In genomic region chr10:70132098-70133029, GRCh38 we compare ENCODE assay signal across 8 cellular contexts. TPM values are rescaled to one million over a fixed set of nuclear protein-coding genes. Genes with fewer than 3 reads are reported as not detected.
DNase-seq lines count a peak whose midpoint lies in the region; ATAC-seq, FAIRE-seq and TF ChIP-seq lines count a peak whose summit lies in the region.

Gene AIFM2, minus strand, starts transcription at chr10:70132825. Its CDS starts 8,741 bp downstream, at chr10:70124084.

- no peaks in the 10 kb centered on the region for H3K36me3 Mint-ChIP-seq in MCF 10A (ENCODE audit: insufficient read depth, unreplicated experiment)

- no peaks in the 10 kb centered on the region for H3K9me3 Mint-ChIP-seq in MCF 10A (ENCODE audit: unreplicated experiment)

- peaks cover 26% of the 10 kb centered on the region for H3K4me1 Mint-ChIP-seq in MCF 10A (ENCODE audit: insufficient read depth, unreplicated experiment)

- H3K27me3 ChIP-seq in small intestine (ENCODE audit: control insufficient read depth in 2 of 2, insufficient read depth in 2 of 2, low read length in 2 of 2), result no peaks in the 10 kb centered on the region

- H3K27ac Mint-ChIP-seq in MCF 10A (ENCODE audit: low read depth, unreplicated experiment), result peak within 1 kb of the TSS; percentile 91

- H3K4me3 Mint-ChIP-seq in MCF 10A (ENCODE audit: unreplicated experiment), result peak within 1 kb of the TSS; percentile 81

- peak within 1 kb of the TSS; percentile 87 to 90 for H3K27ac ChIP-seq in small intestine (ENCODE audit: low read depth in 1 of 2, low read length in 1 of 2)

- FAIRE-seq in small intestine (lab: Jason Lieb, UNC), result no peak

- 1 to 5% (median 5%) methylated on average over 61 to 80 of the region's 80 CpGs for WGBS in small intestine, 3 donors

- intact Hi-C loops in MCF 10A (cut with micrococcal nuclease), result no loop called here

- CTCF ChIA-PET in MCF 10A (lab: Yijun Ruan, JAX), result interaction anchor here (3.0 to 8.0 kb wide), 2 partner anchors 15 to 17 kb away, joined by 9 to 81 read pairs; no protein-coding TSS in a partner anchor

- no peaks in the 10 kb centered on the region for H3K9me3 ChIP-seq in small intestine (ENCODE audit: control insufficient read depth, low read depth)

- ATAC-seq in GM19372 (IDR thresholded peaks at IDR 0.05; ENCODE audit: low read depth, unreplicated experiment) (peak; percentile 70), HG03378 (IDR thresholded peaks at IDR 0.05; ENCODE audit: unreplicated experiment) (peak; percentile 48), SK-N-SH treated with all-trans-retinoic acid at 6 μM for 48 hours (peak; percentile 84)

- DNase-seq in Daoy (ENCODE audit: low read depth) (peak; percentile 80), MCF 10A (ENCODE audit: unreplicated experiment) (peak; percentile 81), iPS-NIHi11 (ENCODE audit: low spot score) (peak; percentile 91), small intestine (peak; percentile 93), NCI-H187 treated with DMSO at 0.1 percent for 48 hours (lab: John Stamatoyannopoulos, UW) (no peak)

- H3K4me1 ChIP-seq in small intestine (ENCODE audit: control insufficient read depth in 2 of 2, insufficient read depth in 1 of 2, low read depth in 1 of 2, low read length in 1 of 2), result peaks cover 0 to 4% of the 10 kb centered on the region in 2 donors

- BruUV-seq in MCF 10A (replicated peaks; lab: Mats Ljungman, UMichigan), result no TSS peak

- no peaks in the 10 kb centered on the region for H3K27me3 Mint-ChIP-seq in MCF 10A (ENCODE audit: insufficient read depth, unreplicated experiment)

- H3K4me3 ChIP-seq in small intestine (ENCODE audit: low read depth in 1 of 2, low read length in 2 of 2), result peak within 1 kb of the TSS; percentile 56 to 89

- TF ChIP-seq CTCF in MCF 10A (IDR thresholded peaks at IDR 0.05; ENCODE audit: unreplicated experiment), result no peak

- no peaks in the 10 kb centered on the region for H3K36me3 ChIP-seq in small intestine (ENCODE audit: control insufficient read depth in 2 of 2, insufficient read depth in 2 of 2, low read length in 2 of 2)

- POLR2A ChIA-PET in MCF 10A (lab: Yijun Ruan, JAX), result interaction anchor here (0.7 to 3.3 kb wide), 5 partner anchors 10 to 405 kb away, joined by 3 to 33 read pairs (median 3); partner anchors contain the start of gene TYSND1

TF ChIP-seq in SK-N-SH treated with all-trans-retinoic acid at 6 μM for 48 hours, 23 proteins besides CTCF, POLR2A, EP300 and RAD21:
- TF ChIP-seq RARB (CRISPR knock-in tag; IDR thresholded peaks at IDR 0.05), result no peak
- no peak for TF ChIP-seq BACH2 (CRISPR knock-in tag; IDR thresholded peaks at IDR 0.05; ENCODE audit: borderline replicate concordance)
- TF ChIP-seq SNAI2 (CRISPR knock-in tag; IDR thresholded peaks at IDR 0.05), result no peak
- no peak for TF ChIP-seq OSR1 (CRISPR knock-in tag; IDR thresholded peaks at IDR 0.05)
- no peak for TF ChIP-seq ZFP30 (CRISPR knock-in tag; IDR thresholded peaks at IDR 0.05)
- TF ChIP-seq TOX (CRISPR knock-in tag; IDR thresholded peaks at IDR 0.05; ENCODE audit: borderline replicate concordance), result no peak
- TF ChIP-seq PPARA (CRISPR knock-in tag; IDR thresholded peaks at IDR 0.05; ENCODE audit: borderline replicate concordance), result no peak
- TF ChIP-seq POU6F1 (CRISPR knock-in tag; IDR thresholded peaks at IDR 0.05; ENCODE audit: borderline replicate concordance, low read depth), result no peak
- TF ChIP-seq ESRRG (CRISPR knock-in tag; IDR thresholded peaks at IDR 0.05), result no peak
- no peak for TF ChIP-seq ARNTL (CRISPR knock-in tag; IDR thresholded peaks at IDR 0.05; ENCODE audit: borderline replicate concordance, low read depth)
- no peak for TF ChIP-seq TSHZ2 (CRISPR knock-in tag; IDR thresholded peaks at IDR 0.05)
- no peak for TF ChIP-seq ZFP3 (CRISPR knock-in tag; IDR thresholded peaks at IDR 0.05)
- no peak for TF ChIP-seq CSRNP3 (CRISPR knock-in tag; IDR thresholded peaks at IDR 0.05)
- no peak for TF ChIP-seq ZNF70 (CRISPR knock-in tag; IDR thresholded peaks at IDR 0.05)
TF ChIP-seq in SK-N-SH treated with all-trans-retinoic acid at 6 μM for 48 hours: peak in this region for 0.

RNA-seq across cellular contexts. Expression of gene AIFM2, which starts in this region (rescaled TPM):
- total RNA-seq in Daoy (2014; rRNA removed; shearing (Covaris generic)), result 6.5 and 7.0 TPM in 2 replicates
- 19.2 and 21.9 TPM in 2 replicates for total RNA-seq in MCF 10A (2022)
- polyA plus RNA-seq in small intestine, result 10 to 100 TPM; 12.7 to 15.7 (median 14.4) TPM
